12 cellular contexts compared by ENCODE assay signal in genomic region chr1:61131716-61132115, GRCh38. TPM values are rescaled to one million over a fixed set of nuclear protein-coding genes. Genes with fewer than 3 reads are reported as not detected.
DNase-seq lines count a peak whose midpoint lies in the region; TF ChIP-seq lines count a peak whose summit lies in the region.
"Had no signal": no experiment of that assay in that cellular context is flagged by ENCODE, and none has a peak within 500 bp of the region (broad histone marks: within the 10 kb centered on the region; RNA-seq: fewer than 3 reads in every experiment).

No MANE protein-coding gene starts in this region.

- no TSS peak for BruUV-seq in A673 (replicated peaks; lab: Mats Ljungman, UMichigan)

- peak overlapping the region; percentile 78 for H3K27ac ChIP-seq in A673 (ENCODE audit: low read depth, low read length, poor library complexity, severe bottlenecking)
- peak overlapping the region; percentile 72 for H3K27ac ChIP-seq in muscle layer of duodenum (ENCODE audit: low read length)

- CTCF ChIA-PET in A673 (lab: Charles Lee): no interaction called here

- no peaks in the 10 kb centered on the region for H3K36me3 ChIP-seq in A673 (ENCODE audit: insufficient read depth, low read length, poor library complexity, severe bottlenecking)
- no peaks in the 10 kb centered on the region for H3K36me3 ChIP-seq in muscle layer of duodenum (ENCODE audit: control insufficient read depth in 1 of 2, insufficient read depth in 2 of 2, low read length in 2 of 2)

- no peaks in the 10 kb centered on the region for H3K9me3 ChIP-seq in A673 (ENCODE audit: low read depth, low read length, poor library complexity, severe bottlenecking)
- no peaks in the 10 kb centered on the region for H3K9me3 ChIP-seq in muscle layer of duodenum (ENCODE audit: control insufficient read depth in 1 of 2, low read length in 2 of 2)

- intact Hi-C loops in A673 (cut with micrococcal nuclease; ENCODE audit: unreplicated experiment): loop anchor here (5.0 kb wide), 1 partner anchor 49 kb away; the partner anchor contains the start of gene NFIA

- POLR2A ChIA-PET in A673 (lab: Charles Lee; ENCODE audit: low non-redundant PET): no interaction called here

- H3K4me3 ChIP-seq in A673 (ENCODE audit: low read depth, low read length, poor library complexity, severe bottlenecking) (peak overlapping the region; percentile 28), choroid plexus epithelial cell (ENCODE audit: low read depth, low read length) (no peak overlapping the region), muscle layer of duodenum (ENCODE audit: low read depth in 1 of 2, low read length in 2 of 2) (peak overlapping the region in 1 of 2 donors; percentile 35)
- H3K4me3 ChIP-seq: skin epidermis had no signal

- peak; percentile 51 for DNase-seq in A673 (ENCODE audit: low spot score)
- peak; percentile 59 for DNase-seq in NCI-H2029 (lab: John Stamatoyannopoulos, UW)
- peak; percentile 79 for DNase-seq in choroid plexus epithelial cell (ENCODE audit: low read depth)
- DNase-seq in dermis blood vessel endothelial cell: no peak
- no peak for DNase-seq in activated T-cell treated with anti-CD3 and anti-CD28 coated beads for 4 hours
- no peak for DNase-seq in COLO829 (ENCODE audit: low spot score)
- no peak for DNase-seq in islet precursor cell
- DNase-seq: activated T-cell treated with anti-CD3 and anti-CD28 coated beads, Interleukin-2, amount 50 U/mL, for 4 hours; GDM1; NCI-H2081 treated with DMSO at 0.1 percent for 48 hours had no signal

- H3K4me1 ChIP-seq in A673 (ENCODE audit: insufficient read depth, low read length, poor library complexity, severe bottlenecking) (peaks cover 67% of the 10 kb centered on the region), muscle layer of duodenum (ENCODE audit: control insufficient read depth in 1 of 2, insufficient read depth in 2 of 2, low read length in 2 of 2) (peaks cover 4 to 12% of the 10 kb centered on the region in 2 donors)

- no peaks in the 10 kb centered on the region for H3K27me3 ChIP-seq in A673 (replicated peaks; ENCODE audit: insufficient read depth, low read depth, low read length, poor library complexity)
- H3K27me3 ChIP-seq in muscle layer of duodenum (ENCODE audit: low read depth, low read length): no peaks in the 10 kb centered on the region

- TF ChIP-seq CTCF in A673 (conservative IDR thresholded peaks at IDR 0.05; ENCODE audit: low read depth, low read length) (no peak), choroid plexus epithelial cell (conservative IDR thresholded peaks at IDR 0.05; ENCODE audit: low read depth, low read length) (no peak)

RNA-seq across cellular contexts. Expression of gene NFIA, which starts 49.4 kb away (rescaled TPM):
- 65.4 and 67.1 TPM in 2 replicates for total RNA-seq in A673 (2021)
- 12.4 and 23.2 TPM in 2 replicates for total RNA-seq in dermis blood vessel endothelial cell

Comparison
In these comparisons a context has a peak if more than half of its experiments do, and no peak if none do; other contexts are left out.
1. DNase-seq: peak in A673 (single experiment), NCI-H2029 (single experiment) and choroid plexus epithelial cell (single experiment); none in dermis blood vessel endothelial cell (single experiment), activated T-cell treated with anti-CD3 and anti-CD28 coated beads for 4 hours (single experiment), COLO829 (single experiment) and islet precursor cell (single experiment).